ENCODE assay signal across 1 cellular context in the genomic region with DNA sequence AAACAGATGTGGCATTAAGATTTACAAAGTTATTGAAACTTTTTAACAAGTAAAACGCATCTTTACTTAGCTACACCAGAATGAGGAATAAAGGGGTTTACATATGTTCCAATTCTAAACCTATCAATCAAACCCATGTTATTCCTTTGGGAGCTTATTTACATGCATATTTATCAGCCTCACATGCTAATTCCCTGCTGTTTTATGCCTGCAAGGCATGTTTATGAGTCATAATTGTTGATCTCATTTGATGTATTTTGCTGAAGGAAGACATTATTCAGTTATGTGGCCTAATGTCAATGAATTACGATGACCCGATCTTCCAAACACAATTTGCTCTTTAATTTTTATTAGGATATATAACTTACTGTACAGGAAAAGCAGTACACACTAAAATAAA.
TF ChIP-seq lines count a peak whose summit lies in the region.

No MANE protein-coding gene starts in this region.

TF ChIP-seq in SK-N-SH, 30 proteins besides CTCF, POLR2A, EP300 and RAD21 (continued from another document):
- TF ChIP-seq, protein P1, sequence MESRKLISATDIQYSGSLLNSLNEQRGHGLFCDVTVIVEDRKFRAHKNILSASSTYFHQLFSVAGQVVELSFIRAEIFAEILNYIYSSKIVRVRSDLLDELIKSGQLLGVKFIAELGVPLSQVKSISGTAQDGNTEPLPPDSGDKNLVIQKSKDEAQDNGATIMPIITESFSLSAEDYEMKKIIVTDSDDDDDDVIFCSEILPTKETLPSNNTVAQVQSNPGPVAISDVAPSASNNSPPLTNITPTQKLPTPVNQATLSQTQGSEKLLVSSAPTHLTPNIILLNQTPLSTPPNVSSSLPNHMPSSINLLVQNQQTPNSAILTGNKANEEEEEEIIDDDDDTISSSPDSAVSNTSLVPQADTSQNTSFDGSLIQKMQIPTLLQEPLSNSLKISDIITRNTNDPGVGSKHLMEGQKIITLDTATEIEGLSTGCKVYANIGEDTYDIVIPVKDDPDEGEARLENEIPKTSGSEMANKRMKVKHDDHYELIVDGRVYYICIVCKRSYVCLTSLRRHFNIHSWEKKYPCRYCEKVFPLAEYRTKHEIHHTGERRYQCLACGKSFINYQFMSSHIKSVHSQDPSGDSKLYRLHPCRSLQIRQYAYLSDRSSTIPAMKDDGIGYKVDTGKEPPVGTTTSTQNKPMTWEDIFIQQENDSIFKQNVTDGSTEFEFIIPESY (IDR thresholded peaks at IDR 0.05; ENCODE audit: borderline replicate concordance, low read depth): no peak
- TF ChIP-seq GATA2 (CRISPR knock-in tag; IDR thresholded peaks at IDR 0.05): no peak
